8 cellular contexts compared by ENCODE assay signal in the genomic region with DNA sequence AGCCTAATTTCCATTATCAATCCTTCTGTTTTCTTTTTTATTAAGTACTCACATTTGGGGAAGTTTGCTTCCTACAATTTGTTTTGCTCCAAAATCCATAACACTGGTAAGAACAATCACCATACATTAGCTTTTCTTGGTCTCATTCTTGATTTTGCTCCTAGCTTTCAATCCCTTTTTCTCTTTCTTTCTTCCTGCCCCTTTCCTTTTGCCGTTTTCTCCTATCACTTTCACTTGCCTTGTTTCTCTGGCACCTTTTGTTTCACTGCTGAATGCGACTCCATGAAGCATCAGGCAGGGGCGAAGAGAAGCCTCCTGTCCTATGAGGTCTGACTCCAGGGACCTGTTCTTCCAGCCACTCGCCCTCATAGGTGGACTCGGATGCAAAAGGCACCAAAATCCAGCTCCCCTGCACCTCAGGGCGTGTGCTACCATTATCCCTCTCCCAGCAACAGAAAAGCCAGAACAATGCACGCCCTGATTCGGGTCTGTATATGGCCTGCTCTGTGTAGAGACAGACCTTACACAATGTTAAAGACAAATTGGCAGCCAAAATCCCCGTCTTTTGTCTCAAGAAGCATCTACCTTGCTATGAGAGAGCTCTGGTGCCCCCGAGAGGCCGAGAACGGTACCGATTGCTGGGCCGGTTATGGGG.
DNase-seq lines count a peak whose midpoint lies in the region; ATAC-seq and TF ChIP-seq lines count a peak whose summit lies in the region.

No MANE protein-coding gene starts in this region.

- peaks cover under 1% of the 10 kb centered on the region for H3K9me3 Mint-ChIP-seq in type B pancreatic cell

- H3K36me3 Mint-ChIP-seq in type B pancreatic cell: no peaks in the 10 kb centered on the region

- intact Hi-C loops in left lung (cut with DNase I): no loop called here

- peak overlapping the region; percentile 29 for H3K4me3 Mint-ChIP-seq in type B pancreatic cell

- H3K27ac ChIP-seq in coronary artery (no peak overlapping the region), left lung (no peak overlapping the region)

- DNase-seq in GM04503 (ENCODE audit: low read depth): peak; percentile 13
- DNase-seq in LoVo (ENCODE audit: low spot score): peak; percentile 33
- DNase-seq in RKO (ENCODE audit: low spot score): peak; percentile 57
- DNase-seq in coronary artery (ENCODE audit: low spot score): no peak
- DNase-seq in left lung: peak; percentile 36 to 80
- peak; percentile 82 for DNase-seq in type B pancreatic cell (ENCODE audit: extremely low spot score, unreplicated experiment)

- no peaks in the 10 kb centered on the region for H3K4me1 ChIP-seq in left lung

- peaks cover 47% of the 10 kb centered on the region for H3K27me3 Mint-ChIP-seq in type B pancreatic cell

- H3K4me3 ChIP-seq in coronary artery: no peak overlapping the region
- H3K4me3 ChIP-seq in left lung: no peak overlapping the region

- peaks cover 0 to 13% of the 10 kb centered on the region in 2 donors for H3K27me3 ChIP-seq in left lung

- no peaks in the 10 kb centered on the region for H3K9me3 ChIP-seq in left lung

- ATAC-seq in GM21717 (IDR thresholded peaks at IDR 0.05; ENCODE audit: unreplicated experiment) (peak; percentile 84), left lung (peak; percentile 93), HG03025 (IDR thresholded peaks at IDR 0.05; ENCODE audit: low FRiP score, unreplicated experiment) (no peak)

- TF ChIP-seq CTCF in coronary artery (IDR thresholded peaks at IDR 0.05) (peak; percentile 17), left lung (IDR thresholded peaks at IDR 0.05) (peak; percentile 43 to 47), type B pancreatic cell (conservative IDR thresholded peaks at IDR 0.05) (peak; percentile 89)

- peaks cover 7% of the 10 kb centered on the region for H3K4me1 Mint-ChIP-seq in type B pancreatic cell (ENCODE audit: unreplicated experiment)

- no peaks in the 10 kb centered on the region for H3K36me3 ChIP-seq in left lung

- H3K27ac Mint-ChIP-seq in type B pancreatic cell: peak overlapping the region; percentile 14

Comparison
In these comparisons a context has a peak if more than half of its experiments do, and no peak if none do; other contexts are left out.
1. CTCF ChIP-seq: peak in every context shown above with its lines; median percentile 89 in type B pancreatic cell; 45 in left lung; 17 in coronary artery.